In the genomic region with DNA sequence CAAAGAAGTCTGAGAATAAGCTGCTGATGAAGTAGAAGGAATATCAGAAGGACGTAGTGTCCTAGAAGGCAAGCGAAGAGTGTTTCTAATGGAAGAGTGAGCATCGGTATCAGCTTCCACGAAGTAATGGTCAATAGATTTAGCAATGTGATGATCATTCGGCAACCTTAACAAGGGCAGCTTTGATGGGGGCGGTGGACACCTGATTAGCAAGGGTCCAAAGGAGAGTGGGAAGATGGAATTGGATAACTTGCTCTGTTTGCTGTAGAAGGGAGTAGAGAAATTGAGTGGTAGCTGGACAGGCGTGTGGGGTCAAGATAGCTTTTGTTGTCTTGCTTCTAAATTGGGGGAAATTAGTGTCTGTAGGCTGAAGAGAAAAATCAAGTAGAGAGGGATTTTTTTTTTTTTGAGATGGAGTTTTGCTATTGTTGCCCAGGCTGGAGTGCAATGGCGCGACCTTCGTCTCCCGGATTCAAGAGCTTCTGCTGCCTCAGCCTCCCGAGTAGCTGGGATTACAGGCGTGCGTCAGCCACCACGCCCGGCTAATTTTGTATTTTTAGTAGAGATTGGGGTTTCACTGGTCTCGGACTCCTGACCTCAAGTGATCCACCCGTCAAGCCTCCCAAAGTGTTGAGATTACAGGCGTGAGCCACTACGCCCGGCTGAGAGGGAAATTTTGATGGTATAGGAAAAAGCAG, we compare ENCODE assay signal across 6 cellular contexts. TPM values are rescaled to one million over a fixed set of nuclear protein-coding genes. Genes with fewer than 3 reads are reported as not detected.
DNase-seq lines count a peak whose midpoint lies in the region; ATAC-seq and TF ChIP-seq lines count a peak whose summit lies in the region.

No MANE protein-coding gene starts in this region.

- DNase-seq in activated effector memory CD4-positive, alpha-beta T cell treated with anti-CD3 and anti-CD28 coated beads, Interleukin-2, amount 50 U/mL, for 16 hours: peak; percentile 64
- no peak for DNase-seq in activated effector memory CD4-positive, alpha-beta T cell treated with Interleukin-2 at 50 U/mL for 16 hours
- DNase-seq in fibroblast of villous mesenchyme (ENCODE audit: low read depth) (no peak), upper lobe of left lung (no peak), iPS-NIHi7 (ENCODE audit: extremely low spot score) (no peak), NCI-H128 (lab: John Stamatoyannopoulos, UW; ENCODE audit: unreplicated experiment) (no peak)

- peak overlapping the region in 3 of 4 donors; percentile 60 to 87 (median 84) for H3K27ac ChIP-seq in upper lobe of left lung

- H3K4me3 ChIP-seq in fibroblast of villous mesenchyme (ENCODE audit: low read depth, low read length) (peak overlapping the region; percentile 47), upper lobe of left lung (peak overlapping the region in 2 of 4 donors; percentile 16 to 32)

- peaks cover 16 to 35% (median 27%) of the 10 kb centered on the region in 4 donors for H3K4me1 ChIP-seq in upper lobe of left lung

- no peak for TF ChIP-seq POLR2A in upper lobe of left lung (IDR thresholded peaks at IDR 0.05)

- no peak for ATAC-seq in upper lobe of left lung (ENCODE audit: low FRiP score in 2 of 2)

- H3K27me3 ChIP-seq in upper lobe of left lung: no peaks in the 10 kb centered on the region

- H3K36me3 ChIP-seq in upper lobe of left lung: peaks cover 22 to 36% (median 35%) of the 10 kb centered on the region in 4 donors

- 30 to 38% methylated on average over 21 of the region's 21 CpGs for WGBS in upper lobe of left lung, 2 donors

- TF ChIP-seq EP300 in upper lobe of left lung (IDR thresholded peaks at IDR 0.05): no peak

- TF ChIP-seq CTCF in fibroblast of villous mesenchyme (IDR thresholded peaks at IDR 0.05; ENCODE audit: insufficient read depth, low read depth, low read length): no peak
- no peak for TF ChIP-seq CTCF in upper lobe of left lung (IDR thresholded peaks at IDR 0.05)

- H3K9me3 ChIP-seq in upper lobe of left lung: no peaks in the 10 kb centered on the region

RNA-seq across cellular contexts. Expression of a gene that starts 13.9 kb away (rescaled TPM):
- total RNA-seq in fibroblast of villous mesenchyme (not detected in 2 replicates), upper lobe of left lung (1 to 10 TPM in 1 of 6 donors, not detected in 5; 4.9 TPM)

RNA-seq across cellular contexts. Expression of a gene that starts 14.4 kb away (rescaled TPM):
- total RNA-seq in fibroblast of villous mesenchyme: 5.5 and 12.5 TPM in 2 replicates
- 100 to 1,000 TPM; 112 to 358 (median 288) TPM for total RNA-seq in upper lobe of left lung

RNA-seq across cellular contexts. Expression of a gene that starts 19.5 kb away (rescaled TPM):
- total RNA-seq in fibroblast of villous mesenchyme (not detected in 2 replicates), upper lobe of left lung (not detected)

RNA-seq across cellular contexts. Expression of a gene that starts 25.0 kb away (rescaled TPM):
- 5.6 and 6.1 TPM in 2 replicates for total RNA-seq in fibroblast of villous mesenchyme
- total RNA-seq in upper lobe of left lung: 10 to 100 TPM; 27.2 to 75.8 (median 49.8) TPM

RNA-seq across cellular contexts. Expression of a gene that starts 38.4 kb away (rescaled TPM):
- total RNA-seq in fibroblast of villous mesenchyme (15.5 and 23.7 TPM in 2 replicates), upper lobe of left lung (10 to 100 TPM; 11.5 to 32.5 (median 17.3) TPM)
